Comparison of ENCODE assay signal across 19 cellular contexts in the genomic region with DNA sequence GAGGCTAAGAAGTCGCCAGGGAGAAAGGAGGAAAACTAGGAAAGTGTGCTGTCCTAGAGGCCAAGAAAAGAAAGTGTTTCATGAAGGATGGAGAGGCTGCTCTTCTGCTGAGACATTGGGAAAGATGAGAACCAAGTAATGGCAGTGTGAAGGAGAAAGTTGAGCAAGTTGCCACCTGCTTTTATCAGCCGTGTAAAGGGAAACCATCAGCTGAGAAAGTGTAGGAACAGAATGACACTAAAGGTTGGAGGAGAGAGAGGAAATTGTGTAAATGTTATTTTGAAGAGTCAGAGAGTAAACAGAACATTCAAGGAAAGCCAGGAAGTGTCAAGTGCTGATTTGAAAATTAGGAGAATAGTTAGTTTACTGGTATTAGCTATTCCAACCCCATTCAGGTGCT.
DNase-seq lines count a peak whose midpoint lies in the region; ATAC-seq and TF ChIP-seq lines count a peak whose summit lies in the region.
"Had no signal": no experiment of that assay in that cellular context is flagged by ENCODE, and none has a peak within 500 bp of the region (broad histone marks: within the 10 kb centered on the region; RNA-seq: fewer than 3 reads in every experiment).

No MANE protein-coding gene starts in this region.

- H3K9ac ChIP-seq in skeletal muscle tissue (ENCODE audit: low read depth in 1 of 3, low read length in 3 of 3) = no peak overlapping the region

- ATAC-seq in RWPE2 (ENCODE audit: low read depth) = peak; percentile 55; the same call in 1 of the 3 replicates
- no peak for ATAC-seq in HG02981 (IDR thresholded peaks at IDR 0.05; ENCODE audit: unreplicated experiment)
- ATAC-seq: GM23338 had no signal

- H3K27ac ChIP-seq in RWPE2 (ENCODE audit: poor library complexity, severe bottlenecking) (no peak overlapping the region), skeletal muscle tissue (ENCODE audit: low read depth, low read length) (peak overlapping the region; percentile 28), left ventricle myocardium inferior (replicated peaks) (no peak overlapping the region)

- no peak for TF ChIP-seq CTCF in RWPE2 (IDR thresholded peaks at IDR 0.05; ENCODE audit: poor library complexity, severe bottlenecking)
- no peak for TF ChIP-seq CTCF in left ventricle myocardium inferior (IDR thresholded peaks at IDR 0.05; ENCODE audit: borderline replicate concordance)

- H3K27ac Mint-ChIP-seq in activated T-cell treated with anti-CD3 and anti-CD28 coated beads, Interleukin-2, amount 50 U/mL, for 24 hours = no peak overlapping the region
- H3K27ac Mint-ChIP-seq: CD4-positive, CD25-positive, alpha-beta regulatory T cell; CD8-positive, alpha-beta memory T cell; GM23338; HFFc6 had no signal

- no peak overlapping the region for H3K4me3 Mint-ChIP-seq in activated T-cell treated with anti-CD3 and anti-CD28 coated beads, Interleukin-2, amount 50 U/mL, for 24 hours
- H3K4me3 Mint-ChIP-seq: CD4-positive, CD25-positive, alpha-beta regulatory T cell; CD8-positive, alpha-beta memory T cell; GM23338; HFFc6 had no signal

- H3K9me3 Mint-ChIP-seq in activated T-cell treated with anti-CD3 and anti-CD28 coated beads, Interleukin-2, amount 50 U/mL, for 24 hours = no peaks in the 10 kb centered on the region
- H3K9me3 Mint-ChIP-seq: CD4-positive, CD25-positive, alpha-beta regulatory T cell; CD8-positive, alpha-beta memory T cell; GM23338; HFFc6 had no signal

- no peaks in the 10 kb centered on the region for H3K27me3 Mint-ChIP-seq in activated T-cell treated with anti-CD3 and anti-CD28 coated beads, Interleukin-2, amount 50 U/mL, for 24 hours

- intact Hi-C loops in left ventricle myocardium inferior (cut with micrococcal nuclease) = no loop called here

- DNase-seq in DMS53 treated with DMSO at 0.1 percent for 48 hours (lab: John Stamatoyannopoulos, UW; ENCODE audit: unreplicated experiment) = peak; percentile 11
- DNase-seq in RWPE2 (ENCODE audit: low spot score) = no peak
- peak; percentile 4 for DNase-seq in dermis blood vessel endothelial cell
- DNase-seq in left ventricle myocardium inferior = no peak
- no peak for DNase-seq in activated T-cell treated with anti-CD3 and anti-CD28 coated beads, Interleukin-2, amount 50 U/mL, for 24 hours
- DNase-seq: ACHN; BE2C; C1 segment of cervical spinal cord; CD4-positive, CD25-positive, alpha-beta regulatory T cell; CD8-positive, alpha-beta memory T cell; COR-L47; DMS 273 treated with DMSO at 0.1 percent for 48 hours; DMS79; GDM1; HCEC 1CT; HFFc6 had no signal

- H3K4me3 ChIP-seq in RWPE2 (ENCODE audit: severe bottlenecking) = no peak overlapping the region
- no peak overlapping the region for H3K4me3 ChIP-seq in skeletal muscle tissue (ENCODE audit: low read length in 3 of 3)
- no peak overlapping the region for H3K4me3 ChIP-seq in left ventricle myocardium inferior
- H3K4me3 ChIP-seq: GM23338 had no signal

- no peaks in the 10 kb centered on the region for H3K36me3 ChIP-seq in RWPE2 (ENCODE audit: low read depth)
- no peaks in the 10 kb centered on the region for H3K36me3 ChIP-seq in skeletal muscle tissue (ENCODE audit: control insufficient read depth in 3 of 3, insufficient read depth in 3 of 3, low read length in 3 of 3)
- no peaks in the 10 kb centered on the region for H3K36me3 ChIP-seq in left ventricle myocardium inferior
- H3K36me3 ChIP-seq: BE2C had no signal

- H3K4me1 Mint-ChIP-seq in activated T-cell treated with anti-CD3 and anti-CD28 coated beads, Interleukin-2, amount 50 U/mL, for 24 hours (ENCODE audit: low read depth) = peaks cover 35% of the 10 kb centered on the region

- H3K4me1 ChIP-seq in RWPE2 (ENCODE audit: insufficient read depth, poor library complexity, severe bottlenecking) (peaks cover 17% of the 10 kb centered on the region), skeletal muscle tissue (ENCODE audit: control insufficient read depth in 3 of 3, insufficient read depth in 3 of 3, low read length in 3 of 3) (peaks cover 6 to 8% (median 7%) of the 10 kb centered on the region in 3 donors), left ventricle myocardium inferior (peaks cover 26% of the 10 kb centered on the region)
- H3K4me1 ChIP-seq: BE2C had no signal

- H3K9me3 ChIP-seq in RWPE2 (ENCODE audit: severe bottlenecking) (no peaks in the 10 kb centered on the region), skeletal muscle tissue (ENCODE audit: control insufficient read depth in 3 of 3, low read length in 3 of 3) (no peaks in the 10 kb centered on the region), left ventricle myocardium inferior (replicated peaks) (no peaks in the 10 kb centered on the region)
- H3K9me3 ChIP-seq: BE2C had no signal

- H3K27me3 ChIP-seq in RWPE2 (ENCODE audit: insufficient read depth, poor library complexity, severe bottlenecking) = no peaks in the 10 kb centered on the region
- peaks cover 0 to 5% (median 0%) of the 10 kb centered on the region in 3 donors for H3K27me3 ChIP-seq in skeletal muscle tissue (ENCODE audit: control insufficient read depth in 3 of 3, insufficient read depth in 3 of 3, low read length in 3 of 3)
- H3K27me3 ChIP-seq in left ventricle myocardium inferior (ENCODE audit: low read depth) = no peaks in the 10 kb centered on the region
- H3K27me3 ChIP-seq: BE2C had no signal

- no peaks in the 10 kb centered on the region for H3K36me3 Mint-ChIP-seq in activated T-cell treated with anti-CD3 and anti-CD28 coated beads, Interleukin-2, amount 50 U/mL, for 24 hours (ENCODE audit: low read depth)
- H3K36me3 Mint-ChIP-seq: CD4-positive, CD25-positive, alpha-beta regulatory T cell; CD8-positive, alpha-beta memory T cell had no signal

Comparison
In these comparisons a context has a peak if more than half of its experiments do, and no peak if none do; other contexts are left out.
1. DNase-seq: peak in DMS53 treated with DMSO at 0.1 percent for 48 hours (single experiment) and dermis blood vessel endothelial cell (single experiment); none in RWPE2 (single experiment), left ventricle myocardium inferior (single experiment) and activated T-cell treated with anti-CD3 and anti-CD28 coated beads, Interleukin-2, amount 50 U/mL, for 24 hours (single experiment).